Comparison of ENCODE assay signal across 8 cellular contexts in genomic region chr3:170356596-170357175, GRCh38. TPM values are rescaled to one million over a fixed set of nuclear protein-coding genes. Genes with fewer than 3 reads are reported as not detected.
DNase-seq lines count a peak whose midpoint lies in the region; ATAC-seq and TF ChIP-seq lines count a peak whose summit lies in the region.

No MANE protein-coding gene starts in this region.

- H3K36me3 ChIP-seq in OCI-LY3 (replicated peaks; ENCODE audit: low read depth, low read length) (peaks cover 29% of the 10 kb centered on the region), neuron (ENCODE audit: insufficient read depth, low read length) (peaks cover 16% of the 10 kb centered on the region), suprapubic skin (no peaks in the 10 kb centered on the region)

- H3K4me1 ChIP-seq in OCI-LY3 (ENCODE audit: low read length) (peaks cover 64% of the 10 kb centered on the region), neuron (ENCODE audit: insufficient read depth, low read length) (peaks cover 31% of the 10 kb centered on the region), suprapubic skin (peaks cover 41% of the 10 kb centered on the region)

- 0% methylated on average over 1 of the region's 60 CpGs for WGBS in suprapubic skin

- DNase-seq in CD1c-positive myeloid dendritic cell (ENCODE audit: extremely low spot score) (peak; percentile 90), fibroblast of the conjunctiva (ENCODE audit: low read depth) (peak; percentile 72), suprapubic skin (ENCODE audit: low spot score in 2 of 2) (peak; percentile 90)
- DNase-seq in activated T-helper 1 cell treated with anti-CD3 and anti-CD28 coated beads, Interleukin-2, amount 50 U/mL, for 16 hours (ENCODE audit: low read depth in 1 of 2, low spot score in 1 of 2), result peak; percentile 23 to 46

- peak overlapping the region; percentile 93 for H3K4me2 ChIP-seq in OCI-LY3 (ENCODE audit: low read length)

- ATAC-seq in HG03354 (IDR thresholded peaks at IDR 0.05; ENCODE audit: poor library complexity, severe bottlenecking, unreplicated experiment), result peak; percentile 47

- H3K27me3 ChIP-seq in OCI-LY3 (ENCODE audit: low read depth, low read length) (no peaks in the 10 kb centered on the region), neuron (ENCODE audit: insufficient read depth, low read length) (no peaks in the 10 kb centered on the region), suprapubic skin (no peaks in the 10 kb centered on the region)

- TF ChIP-seq EP300 in suprapubic skin (IDR thresholded peaks at IDR 0.05), result no peak

- TF ChIP-seq POLR2A in GM19193 (IDR thresholded peaks at IDR 0.05; ENCODE audit: extremely low read depth, insufficient read depth, insufficient read length) (peak; percentile 65), suprapubic skin (IDR thresholded peaks at IDR 0.05) (peak in 1 of 2 donors; percentile 21)

- peaks cover 48% of the 10 kb centered on the region for H3K79me2 ChIP-seq in OCI-LY3 (ENCODE audit: low read length)

- peak overlapping the region; percentile 82 for H3K4me3 ChIP-seq in OCI-LY3 (ENCODE audit: low read length)
- H3K4me3 ChIP-seq in neuron (ENCODE audit: low read length), result peak overlapping the region; percentile 51
- peak overlapping the region; percentile 62 for H3K4me3 ChIP-seq in suprapubic skin

- peaks cover 23% of the 10 kb centered on the region for H4K20me1 ChIP-seq in OCI-LY3 (ENCODE audit: insufficient read depth, low read length)

- H2AFZ ChIP-seq in OCI-LY3 (ENCODE audit: low read depth, low read length) (no peak overlapping the region), neuron (ENCODE audit: low read depth, low read length) (peak overlapping the region; percentile 19)

- H3K9me3 ChIP-seq in OCI-LY3 (ENCODE audit: insufficient read depth, low read length) (no peaks in the 10 kb centered on the region), neuron (ENCODE audit: low read length) (no peaks in the 10 kb centered on the region), suprapubic skin (no peaks in the 10 kb centered on the region)

- TF ChIP-seq CTCF in OCI-LY3 (IDR thresholded peaks at IDR 0.05; ENCODE audit: low read depth, low read length) (no peak), suprapubic skin (IDR thresholded peaks at IDR 0.05) (peak in 1 of 2 donors; percentile 6)

- H3K27ac ChIP-seq in OCI-LY3 (ENCODE audit: low read length) (peak overlapping the region; percentile 99), suprapubic skin (peak overlapping the region; percentile 95)

- H3K9ac ChIP-seq in OCI-LY3 (ENCODE audit: low read length), result peak overlapping the region; percentile 92

RNA-seq across cellular contexts. Expression of gene SKIL, which starts 0.8 kb away (rescaled TPM):
- total RNA-seq in suprapubic skin, result 10 to 100 TPM; 24.9 to 50.6 (median 30.4) TPM

Comparison
In these comparisons a context has a peak if more than half of its experiments do, and no peak if none do; other contexts are left out.
1. Peak in every context shown above with its lines: DNase-seq, ATAC-seq, H3K4me3 ChIP-seq and H3K27ac ChIP-seq.
2. DNase-seq: peak in every context shown above with its lines; median percentile 90 in CD1c-positive myeloid dendritic cell; 90 in suprapubic skin; 72 in fibroblast of the conjunctiva; 34 in activated T-helper 1 cell treated with anti-CD3 and anti-CD28 coated beads, Interleukin-2, amount 50 U/mL, for 16 hours.